Comparison of ENCODE assay signal across 25 cellular contexts in genomic region chr2:16293871-16294270, GRCh38.
"Had no signal": no experiment of that assay in that cellular context is flagged by ENCODE, and none has a peak within 500 bp of the region (broad histone marks: within the 10 kb centered on the region; RNA-seq: fewer than 3 reads in every experiment).

No MANE protein-coding gene starts in this region.

- FAIRE-seq: pancreas, small intestine had no signal

- H3K27ac ChIP-seq: neutrophil, pancreas, psoas muscle, right lobe of liver, sigmoid colon, stomach, thoracic aorta, thyroid gland, tibial nerve, upper lobe of left lung, vagina had no signal

- H3K4me3 ChIP-seq: pancreas, psoas muscle, right lobe of liver, sigmoid colon, stomach, thoracic aorta, thyroid gland, tibial nerve, upper lobe of left lung, vagina had no signal

- DNase-seq: natural killer cell; nephron progenitor cell; pancreas; psoas muscle; right cardiac atrium; right lobe of liver; sigmoid colon; small intestine; stimulated activated CD4-positive, alpha-beta T cell treated with anti-CD3 and anti-CD28 coated beads, Interleukin-15, amount 100 ng/mL, for 24 hours; stimulated activated CD4-positive, alpha-beta T cell treated with anti-CD3 and anti-CD28 coated beads, Interleukin-2, amount 100 ng/mL, for 24 hours; stimulated activated CD4-positive, alpha-beta T cell treated with anti-CD3 and anti-CD28 coated beads, Interleukin-2, amount 100 ng/mL, for 48 hours; stimulated activated CD4-positive, alpha-beta T cell treated with anti-CD3 and anti-CD28 coated beads, Interleukin-4, amount 100 ng/mL, for 24 hours; stimulated activated naive B cell treated with anti-CD40 and anti-IgM and Interleukin-4, amounts not matched to agents 10 μg/mL and 1 μg/mL and 100 μg/mL, for 72 hours; stimulated activated naive CD4-positive, alpha-beta T cell treated with Interleukin-2 at 50 U/mL for 16 hours; stomach; thyroid gland; trophoblast cell; upper lobe of left lung had no signal

- H3K27me3 Mint-ChIP-seq: stimulated activated naive B cell treated with anti-CD40 and anti-IgM and Interleukin-4, amounts not matched to agents 10 μg/mL and 1 μg/mL and 100 μg/mL, for 72 hours had no signal

- ATAC-seq: natural killer cell; pancreas; psoas muscle; right cardiac atrium; right lobe of liver; stimulated activated effector memory CD8-positive, alpha-beta T cell treated with anti-CD3 and anti-CD28 coated beads, Interleukin-12 subunit alpha, Interleukin-12 subunit beta, amount 100 ng/mL, for 72 hours; stimulated activated naive B cell treated with anti-CD40 and anti-IgM and Interleukin-4, amounts not matched to agents 10 μg/mL and 1 μg/mL and 100 μg/mL, for 72 hours had no signal

- H3K4me1 Mint-ChIP-seq: natural killer cell; stimulated activated effector memory CD8-positive, alpha-beta T cell treated with anti-CD3 and anti-CD28 coated beads, Interleukin-12 subunit alpha, Interleukin-12 subunit beta, amount 100 ng/mL, for 72 hours; stimulated activated naive B cell treated with anti-CD40 and anti-IgM and Interleukin-4, amounts not matched to agents 10 μg/mL and 1 μg/mL and 100 μg/mL, for 72 hours had no signal

- H3K36me3 Mint-ChIP-seq: natural killer cell; stimulated activated effector memory CD8-positive, alpha-beta T cell treated with anti-CD3 and anti-CD28 coated beads, Interleukin-12 subunit alpha, Interleukin-12 subunit beta, amount 100 ng/mL, for 72 hours; stimulated activated naive B cell treated with anti-CD40 and anti-IgM and Interleukin-4, amounts not matched to agents 10 μg/mL and 1 μg/mL and 100 μg/mL, for 72 hours had no signal

- H3K36me3 ChIP-seq: neutrophil, pancreas, right lobe of liver, sigmoid colon, stomach, thoracic aorta, thyroid gland, tibial nerve, upper lobe of left lung, vagina had no signal

- H3K4me1 ChIP-seq: pancreas, psoas muscle, right lobe of liver, sigmoid colon, stomach, thyroid gland, tibial nerve, upper lobe of left lung, vagina had no signal

- H3K27me3 ChIP-seq: neutrophil, pancreas, right lobe of liver, sigmoid colon, thyroid gland, tibial nerve, upper lobe of left lung, vagina had no signal

- H3K9me3 Mint-ChIP-seq: natural killer cell; neural crest cell; stimulated activated naive B cell treated with anti-CD40 and anti-IgM and Interleukin-4, amounts not matched to agents 10 μg/mL and 1 μg/mL and 100 μg/mL, for 72 hours; stimulated activated naive CD8-positive, alpha-beta T cell treated with anti-CD3 and anti-CD28 coated beads, Interleukin-15, Interleukin-2, amounts not matched to agents 100 ng/mL and 50 ng/mL, for 24 hours had no signal

- H3K27ac Mint-ChIP-seq: natural killer cell; nephron progenitor cell; stimulated activated effector memory CD8-positive, alpha-beta T cell treated with anti-CD3 and anti-CD28 coated beads, Interleukin-12 subunit alpha, Interleukin-12 subunit beta, amount 100 ng/mL, for 72 hours; stimulated activated naive B cell treated with anti-CD40 and anti-IgM and Interleukin-4, amounts not matched to agents 10 μg/mL and 1 μg/mL and 100 μg/mL, for 72 hours; stimulated activated naive CD8-positive, alpha-beta T cell treated with anti-CD3 and anti-CD28 coated beads, Interleukin-15, Interleukin-2, amounts not matched to agents 100 ng/mL and 50 ng/mL, for 24 hours had no signal

- H3K4me3 Mint-ChIP-seq: natural killer cell; nephron progenitor cell; stimulated activated effector memory CD8-positive, alpha-beta T cell treated with anti-CD3 and anti-CD28 coated beads, Interleukin-12 subunit alpha, Interleukin-12 subunit beta, amount 100 ng/mL, for 72 hours; stimulated activated naive B cell treated with anti-CD40 and anti-IgM and Interleukin-4, amounts not matched to agents 10 μg/mL and 1 μg/mL and 100 μg/mL, for 72 hours; stimulated activated naive CD8-positive, alpha-beta T cell treated with anti-CD3 and anti-CD28 coated beads, Interleukin-15, Interleukin-2, amounts not matched to agents 100 ng/mL and 50 ng/mL, for 24 hours had no signal

- H3K9me3 ChIP-seq: neutrophil, pancreas, psoas muscle, right lobe of liver, sigmoid colon, thoracic aorta, thyroid gland, tibial nerve, upper lobe of left lung, vagina had no signal
